18 cellular contexts compared by ENCODE assay signal in genomic region chr18:42092848-42093247, GRCh38.
DNase-seq lines count a peak whose midpoint lies in the region; ATAC-seq and TF ChIP-seq lines count a peak whose summit lies in the region.
"Had no signal": no experiment of that assay in that cellular context is flagged by ENCODE, and none has a peak within 500 bp of the region (broad histone marks: within the 10 kb centered on the region; RNA-seq: fewer than 3 reads in every experiment).

No MANE protein-coding gene starts in this region.

- H3K27me3 ChIP-seq in right atrium auricular region = no peaks in the 10 kb centered on the region
- H3K27me3 ChIP-seq: BLaER1 had no signal

- no peaks in the 10 kb centered on the region for H3K9me3 ChIP-seq in right atrium auricular region
- H3K9me3 ChIP-seq: A549, BLaER1 had no signal

- intact Hi-C loops in Right ventricle myocardium inferior (cut with DNase I) (no loop called here), sciatic nerve (cut with DNase I) (no loop called here)

- no peaks in the 10 kb centered on the region for H3K4me1 ChIP-seq in right atrium auricular region
- H3K4me1 ChIP-seq: A549 had no signal

- no peak for TF ChIP-seq CTCF in right atrium auricular region (IDR thresholded peaks at IDR 0.05)
- TF ChIP-seq CTCF in fibroblast of the aortic adventitia (IDR thresholded peaks at IDR 0.05; ENCODE audit: insufficient read depth, low read length) = no peak

- peak overlapping the region in 1 of 2 donors; percentile 2 for H3K27ac ChIP-seq in right atrium auricular region
- H3K27ac ChIP-seq: 22Rv1, A549, BLaER1, HL-60 had no signal

- H3K4me3 ChIP-seq in right atrium auricular region (no peak overlapping the region), fibroblast of the aortic adventitia (ENCODE audit: low read depth, low read length) (no peak overlapping the region)
- H3K4me3 ChIP-seq: A549, BLaER1, GM12878, GM23338 had no signal

- ATAC-seq in Right ventricle myocardium inferior (peak; percentile 62), sciatic nerve (peak; percentile 88), HG03196 (IDR thresholded peaks at IDR 0.05; ENCODE audit: unreplicated experiment) (no peak)
- ATAC-seq: A549, GM12878, GM23338 had no signal

- no peaks in the 10 kb centered on the region for H3K36me3 ChIP-seq in right atrium auricular region
- H3K36me3 ChIP-seq: BLaER1 had no signal

- DNase-seq in Right ventricle myocardium inferior (ENCODE audit: missing footprints) (no peak), right atrium auricular region (ENCODE audit: low spot score) (no peak), GM03348 (ENCODE audit: low spot score) (peak; percentile 5), fibroblast of the aortic adventitia (ENCODE audit: low read depth) (peak; percentile 13), sciatic nerve (ENCODE audit: low spot score) (no peak), NCI-H2227 (lab: John Stamatoyannopoulos, UW; ENCODE audit: unreplicated experiment) (no peak), NCI-H1092 treated with DMSO at 0.1 percent for 48 hours (lab: John Stamatoyannopoulos, UW) (no peak)
- DNase-seq: CD4-positive, alpha-beta memory T cell; DMS79 treated with DMSO at 0.1 percent for 48 hours; GF-D8; HCEC 1CT had no signal

Comparison
In these comparisons a context has a peak if more than half of its experiments do, and no peak if none do; other contexts are left out.
1. DNase-seq: peak in GM03348 (single experiment) and fibroblast of the aortic adventitia (single experiment); none in Right ventricle myocardium inferior (single experiment), right atrium auricular region (single experiment), sciatic nerve (single experiment), NCI-H2227 (single experiment) and NCI-H1092 treated with DMSO at 0.1 percent for 48 hours (single experiment).